9 cellular contexts compared by ENCODE assay signal in the genomic region with DNA sequence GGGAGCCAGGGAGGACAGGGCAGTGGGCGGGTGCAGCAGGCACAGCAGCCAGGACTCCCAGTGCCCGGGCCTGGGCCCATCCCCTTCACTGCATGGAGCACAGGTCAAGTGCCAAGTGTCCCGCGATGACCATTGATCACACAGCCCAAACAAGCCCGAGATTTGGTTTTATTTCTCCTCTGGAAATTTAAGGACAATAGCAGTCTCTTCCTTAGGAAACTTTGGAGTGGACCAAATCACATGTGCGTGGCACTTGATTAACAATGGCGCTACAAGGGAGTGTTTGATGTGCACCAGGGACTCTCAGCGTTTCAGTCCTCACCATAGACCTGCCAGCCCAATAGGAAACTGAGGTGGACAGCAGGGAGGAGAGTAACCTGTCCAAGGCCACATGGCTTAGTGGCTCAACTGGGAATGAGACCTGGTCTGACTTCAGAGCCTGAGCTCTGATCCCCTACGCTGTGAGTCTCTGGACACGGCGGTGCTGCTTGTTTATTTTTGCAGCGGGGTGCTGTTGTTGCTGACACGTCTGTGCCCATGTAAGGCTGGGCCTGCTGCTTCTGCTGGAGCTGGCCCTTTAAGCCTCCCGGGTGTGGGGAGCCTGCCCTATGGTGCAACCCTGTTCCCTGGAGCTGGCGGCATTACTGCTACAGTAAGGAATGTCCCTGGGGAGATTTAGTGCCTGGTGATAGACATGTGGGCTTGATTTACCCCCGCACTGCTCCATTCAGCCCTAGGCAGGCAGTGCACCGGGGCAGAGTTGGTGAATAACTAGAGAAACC.
DNase-seq lines count a peak whose midpoint lies in the region; ATAC-seq and TF ChIP-seq lines count a peak whose summit lies in the region.
"Had no signal": no experiment of that assay in that cellular context is flagged by ENCODE, and none has a peak within 500 bp of the region (broad histone marks: within the 10 kb centered on the region; RNA-seq: fewer than 3 reads in every experiment).

No MANE protein-coding gene starts in this region.

- no peak for ATAC-seq in GM19351 (IDR thresholded peaks at IDR 0.05; ENCODE audit: unreplicated experiment)

- no peak for TF ChIP-seq CTCF in transverse colon (IDR thresholded peaks at IDR 0.05)

- no peak overlapping the region for H3K4me3 Mint-ChIP-seq in activated naive CD4-positive, alpha-beta T cell treated with anti-CD3 and anti-CD28 coated beads, Interleukin-2, amount 10 ng/mL, durations not matched to agents 7 days and 5 days

- no peaks in the 10 kb centered on the region for H3K9me3 ChIP-seq in transverse colon

- no peak overlapping the region for H3K27ac ChIP-seq in transverse colon

- no peaks in the 10 kb centered on the region for H3K4me1 Mint-ChIP-seq in activated naive CD4-positive, alpha-beta T cell treated with anti-CD3 and anti-CD28 coated beads, Interleukin-2, amount 10 ng/mL, durations not matched to agents 7 days and 5 days

- 67 to 94% methylated on average over 3 to 15 of the region's 17 CpGs for WGBS in transverse colon (ENCODE audit: low coverage in 1 of 2), 2 donors

- no peaks in the 10 kb centered on the region for H3K36me3 ChIP-seq in transverse colon

- peaks cover 0 to 5% (median 0%) of the 10 kb centered on the region in 4 donors for H3K4me1 ChIP-seq in transverse colon

- H3K27me3 Mint-ChIP-seq in activated naive CD4-positive, alpha-beta T cell treated with anti-CD3 and anti-CD28 coated beads, Interleukin-2, amount 10 ng/mL, durations not matched to agents 7 days and 5 days, result peaks cover 13% of the 10 kb centered on the region

- TF ChIP-seq EP300 in transverse colon (IDR thresholded peaks at IDR 0.05; ENCODE audit: low read depth), result no peak

- no peaks in the 10 kb centered on the region for H3K36me3 Mint-ChIP-seq in activated naive CD4-positive, alpha-beta T cell treated with anti-CD3 and anti-CD28 coated beads, Interleukin-2, amount 10 ng/mL, durations not matched to agents 7 days and 5 days

- H3K27me3 ChIP-seq in transverse colon, result no peaks in the 10 kb centered on the region

- DNase-seq in DMS153 (lab: John Stamatoyannopoulos, UW) (peak; percentile 53), DMS153 treated with DMSO at 0.1 percent for 48 hours (lab: John Stamatoyannopoulos, UW; ENCODE audit: unreplicated experiment) (no peak), amniotic epithelial cell (ENCODE audit: low read depth) (peak; percentile 98), iPS-NIHi7 (ENCODE audit: extremely low spot score) (peak; percentile 58), transverse colon (peak; percentile 21)
- DNase-seq in activated naive CD4-positive, alpha-beta T cell treated with anti-CD3 and anti-CD28 coated beads, Interleukin-2, amount 10 ng/mL, durations not matched to agents 7 days and 5 days, result no peak
- DNase-seq in activated naive CD4-positive, alpha-beta T cell treated with anti-CD3 and anti-CD28 coated beads, Interleukin-2, amount 50 U/mL, for 16 hours, result no peak
- DNase-seq: 8988T had no signal

- intact Hi-C loops in transverse colon (cut with DNase I; ENCODE audit: low total_unique reads), result no loop called here

- CTCF ChIA-PET in activated naive CD4-positive, alpha-beta T cell treated with anti-CD3 and anti-CD28 coated beads, Interleukin-2, amount 10 ng/mL, durations not matched to agents 7 days and 5 days (lab: Charles Lee), result no interaction called here

- in situ Hi-C loops in transverse colon (cut with MboI; ENCODE audit: low pct_ligation_motif_present in 1 of 4, low pct_unique_long_range_greater_than_20kb in 1 of 4, low sequenced_read_pairs in 3 of 4), result no loop called here

- TF ChIP-seq POLR2A in transverse colon (IDR thresholded peaks at IDR 0.05), result no peak

- H3K9me3 Mint-ChIP-seq in activated naive CD4-positive, alpha-beta T cell treated with anti-CD3 and anti-CD28 coated beads, Interleukin-2, amount 10 ng/mL, durations not matched to agents 7 days and 5 days, result no peaks in the 10 kb centered on the region

- no peak overlapping the region for H3K4me3 ChIP-seq in transverse colon

- no peak overlapping the region for H3K27ac Mint-ChIP-seq in activated naive CD4-positive, alpha-beta T cell treated with anti-CD3 and anti-CD28 coated beads, Interleukin-2, amount 10 ng/mL, durations not matched to agents 7 days and 5 days

Comparison
In these comparisons a context has a peak if more than half of its experiments do, and no peak if none do; other contexts are left out.
1. DNase-seq: peak in DMS153 (single experiment), amniotic epithelial cell (single experiment), iPS-NIHi7 (single experiment) and transverse colon (single experiment); none in DMS153 treated with DMSO at 0.1 percent for 48 hours (single experiment), activated naive CD4-positive, alpha-beta T cell treated with anti-CD3 and anti-CD28 coated beads, Interleukin-2, amount 10 ng/mL, durations not matched to agents 7 days and 5 days (single experiment) and activated naive CD4-positive, alpha-beta T cell treated with anti-CD3 and anti-CD28 coated beads, Interleukin-2, amount 50 U/mL, for 16 hours (single experiment).